Comparison of ENCODE assay signal across 18 cellular contexts in the genomic region with DNA sequence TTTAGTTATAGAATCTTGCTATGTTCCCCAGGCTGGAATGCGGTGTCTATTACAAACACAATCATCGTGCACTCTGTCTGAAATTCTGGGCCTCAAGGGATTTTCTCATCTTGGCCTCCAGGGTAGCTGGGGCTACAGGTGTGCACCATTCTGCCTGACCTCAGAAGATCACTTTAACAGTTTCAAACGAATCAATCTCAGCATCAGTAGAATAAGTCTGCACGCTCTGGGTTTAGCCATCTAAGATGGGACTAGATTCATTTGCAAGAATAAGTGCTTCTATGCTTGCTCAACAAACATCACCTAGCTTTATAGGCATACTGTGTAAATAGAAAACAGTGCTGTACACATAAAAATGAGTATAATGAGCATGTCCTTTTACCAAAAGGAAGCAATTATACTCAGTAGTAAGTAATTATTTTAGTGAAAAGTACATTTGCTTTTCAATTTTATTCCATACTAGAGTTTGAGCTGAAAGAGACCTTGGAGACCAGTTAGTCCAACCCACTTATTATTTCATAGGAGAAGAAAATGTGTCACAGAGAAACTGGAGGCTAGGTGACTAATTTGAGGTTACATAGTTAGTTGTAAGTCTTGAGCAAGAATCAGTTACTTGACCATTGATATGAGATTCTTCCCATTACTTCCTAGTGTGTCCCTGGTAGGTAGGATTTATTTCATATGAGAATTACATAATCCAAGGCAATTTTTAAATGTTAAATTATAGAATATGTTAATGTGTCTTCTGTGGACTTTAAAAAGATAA.
DNase-seq lines count a peak whose midpoint lies in the region; TF ChIP-seq lines count a peak whose summit lies in the region.
"Had no signal": no experiment of that assay in that cellular context is flagged by ENCODE, and none has a peak within 500 bp of the region (broad histone marks: within the 10 kb centered on the region; RNA-seq: fewer than 3 reads in every experiment).

No MANE protein-coding gene starts in this region.

- H3K79me2 ChIP-seq in GM23248 (ENCODE audit: insufficient read depth) = no peaks in the 10 kb centered on the region
- H3K79me2 ChIP-seq in hepatocyte = no peaks in the 10 kb centered on the region
- no peaks in the 10 kb centered on the region for H3K79me2 ChIP-seq in H9 (ENCODE audit: insufficient read depth, low read length)

- no peak overlapping the region for H2BK12ac ChIP-seq in H9 (ENCODE audit: insufficient read length, low read depth, low read length)

- no peak overlapping the region for H2BK5ac ChIP-seq in H9 (ENCODE audit: insufficient read length, low read length)

- H3F3A ChIP-seq in GM23248 (ENCODE audit: insufficient read depth) = no peaks in the 10 kb centered on the region

- H4K8ac ChIP-seq in H9 (replicated peaks; ENCODE audit: insufficient read length, low read depth, low read length) = no peak overlapping the region

- no peaks in the 10 kb centered on the region for H3K4me1 ChIP-seq in GM23248 (ENCODE audit: insufficient read depth)
- no peaks in the 10 kb centered on the region for H3K4me1 ChIP-seq in hepatocyte (ENCODE audit: insufficient read depth)
- H3K4me1 ChIP-seq in H9 (ENCODE audit: insufficient read depth, low read length) = no peaks in the 10 kb centered on the region

- H3K4me3 ChIP-seq in GM23248 (no peak overlapping the region), hepatocyte (peak overlapping the region; percentile 3)
- H3K4me3 ChIP-seq: lung had no signal

- no peak overlapping the region for H3K27ac Mint-ChIP-seq in H9
- H3K27ac Mint-ChIP-seq: CD4-positive, CD25-positive, alpha-beta regulatory T cell; natural killer cell; T-helper 1 cell treated with Interleukin-12 subunit alpha and Interleukin-12 subunit beta and Interleukin-4 antibody, amounts not matched to agents 30 μg/mL and 1 μg/mL, for 36 hours had no signal

- intact Hi-C loops in cardiac septum (cut with DNase I) = no loop called here

- DNase-seq in GM23248 = peak; percentile 6
- peak; percentile 73 to 96 (median 74) for DNase-seq in NCI-H1417 (lab: John Stamatoyannopoulos, UW)
- peak; percentile 77 for DNase-seq in NCI-H774 (lab: John Stamatoyannopoulos, UW)
- no peak for DNase-seq in hepatocyte (ENCODE audit: low spot score)
- DNase-seq in H9 = no peak
- DNase-seq in cardiac septum (ENCODE audit: low spot score) = no peak
- DNase-seq in Ammon's horn (ENCODE audit: low spot score) = no peak
- DNase-seq: activated CD4-positive, alpha-beta T cell treated with anti-CD3 and anti-CD28 coated beads for 1 hour; activated naive CD4-positive, alpha-beta T cell treated with anti-CD3 and anti-CD28 coated beads, Interleukin-2, amount 50 U/mL, for 16 hours; CD4-positive, CD25-positive, alpha-beta regulatory T cell; effector memory CD4-positive, alpha-beta T cell; foreskin melanocyte; KBM-7; natural killer cell; NCI-H446 treated with DMSO at 0.1 percent for 48 hours; RPMI8226 had no signal

- H3K36me3 ChIP-seq in GM23248 (ENCODE audit: low read depth) (no peaks in the 10 kb centered on the region), hepatocyte (replicated peaks; ENCODE audit: insufficient read depth, low read depth) (no peaks in the 10 kb centered on the region)

- H3K79me1 ChIP-seq in H9 (ENCODE audit: insufficient read depth, low read depth, low read length, poor library complexity, severe bottlenecking) = no peaks in the 10 kb centered on the region

- no peaks in the 10 kb centered on the region for H4K20me1 ChIP-seq in GM23248 (ENCODE audit: insufficient read depth)
- H4K20me1 ChIP-seq in hepatocyte (ENCODE audit: insufficient read depth, poor library complexity, severe bottlenecking) = no peaks in the 10 kb centered on the region
- H4K20me1 ChIP-seq in H9 (ENCODE audit: control insufficient read depth, insufficient read depth, insufficient read length) = no peaks in the 10 kb centered on the region

- no peaks in the 10 kb centered on the region for H3K23me2 ChIP-seq in H9 (ENCODE audit: insufficient read length, low read depth, low read length, poor library complexity, severe bottlenecking)

- no peaks in the 10 kb centered on the region for H3K9me2 ChIP-seq in GM23248 (ENCODE audit: insufficient read depth)
- no peaks in the 10 kb centered on the region for H3K9me2 ChIP-seq in hepatocyte (replicated peaks; ENCODE audit: insufficient read depth)

- no peak overlapping the region for H3K4ac ChIP-seq in H9 (ENCODE audit: low read depth, low read length)

- H2AFZ ChIP-seq in GM23248 (no peak overlapping the region), hepatocyte (no peak overlapping the region), H9 (ENCODE audit: low read length) (no peak overlapping the region)

- no peak overlapping the region for H3K9ac ChIP-seq in GM23248
- H3K9ac ChIP-seq in H9 (ENCODE audit: extremely low read depth, insufficient read length, low read length) = no peak overlapping the region

- no peak overlapping the region for H3K18ac ChIP-seq in H9 (ENCODE audit: insufficient read length, low read depth, low read length)

- H3T11ph ChIP-seq in H9 (ENCODE audit: low read length) = no peak overlapping the region

- no peak overlapping the region for H3K23ac ChIP-seq in H9 (ENCODE audit: insufficient read length, low read depth, low read length)

- no peaks in the 10 kb centered on the region for H3K27me3 Mint-ChIP-seq in H9 (ENCODE audit: low read depth)
- H3K27me3 Mint-ChIP-seq: CD4-positive, CD25-positive, alpha-beta regulatory T cell had no signal

- in situ Hi-C loops in GM23248 (cut with MboI) = no loop called here

- TF ChIP-seq CTCF in hepatocyte (IDR thresholded peaks at IDR 0.05; ENCODE audit: poor library complexity) (no peak), H9 (conservative IDR thresholded peaks at IDR 0.05) (no peak)

- no peak overlapping the region for H2AK5ac ChIP-seq in H9 (ENCODE audit: insufficient read length, low read length)

- H3K14ac ChIP-seq in H9 (ENCODE audit: insufficient read depth, low read length) = no peak overlapping the region

- H3K4me1 Mint-ChIP-seq in H9 = no peaks in the 10 kb centered on the region
- H3K4me1 Mint-ChIP-seq: CD4-positive, CD25-positive, alpha-beta regulatory T cell; natural killer cell had no signal

- H3K56ac ChIP-seq in H9 (ENCODE audit: insufficient read length, low read depth, low read length) = no peak overlapping the region

- H2BK120ac ChIP-seq in H9 (ENCODE audit: low read depth, low read length, poor library complexity, severe bottlenecking) = no peak overlapping the region

- H3K4me3 Mint-ChIP-seq in H9 = no peak overlapping the region
- H3K4me3 Mint-ChIP-seq: CD4-positive, CD25-positive, alpha-beta regulatory T cell; natural killer cell; T-helper 1 cell treated with Interleukin-12 subunit alpha and Interleukin-12 subunit beta and Interleukin-4 antibody, amounts not matched to agents 30 μg/mL and 1 μg/mL, for 36 hours had no signal

- no peaks in the 10 kb centered on the region for H3K9me3 ChIP-seq in GM23248 (ENCODE audit: low read depth)
- no peaks in the 10 kb centered on the region for H3K9me3 ChIP-seq in hepatocyte (ENCODE audit: low read depth)
- no peaks in the 10 kb centered on the region for H3K9me3 ChIP-seq in H9 (ENCODE audit: control insufficient read depth, low read depth, low read length)

- H4K5ac ChIP-seq in H9 (ENCODE audit: insufficient read length, low read depth, low read length) = no peak overlapping the region

- H3K27me3 ChIP-seq in GM23248 (replicated peaks; ENCODE audit: insufficient read depth) (no peaks in the 10 kb centered on the region), hepatocyte (no peaks in the 10 kb centered on the region), H9 (ENCODE audit: insufficient read depth, low read length) (no peaks in the 10 kb centered on the region)

- no peaks in the 10 kb centered on the region for H3K36me3 Mint-ChIP-seq in H9 (ENCODE audit: insufficient read depth in 1 of 3, low read depth in 3 of 3)
- H3K36me3 Mint-ChIP-seq: CD4-positive, CD25-positive, alpha-beta regulatory T cell had no signal

- 26 to 30% methylated on average over 4 of the region's 4 CpGs for WGBS in GM23248 (ENCODE audit: low coverage in 1 of 2, low lambda C conversion rate in 2 of 2, missing lambda C conversion rate in 2 of 2), 2 experiments
- WGBS in hepatocyte (ENCODE audit: low lambda C conversion rate, missing lambda C conversion rate) = 74% methylated on average over 4 of the region's 4 CpGs
- WGBS in H9 (ENCODE audit: extremely low coverage, insufficient read length, low lambda C conversion rate) = no CpG with 5 or more reads among the region's 4 CpGs

- H3K27ac ChIP-seq in GM23248 = no peak overlapping the region
- H3K27ac ChIP-seq in hepatocyte = no peak overlapping the region
- no peak overlapping the region for H3K27ac ChIP-seq in H9 (ENCODE audit: insufficient read length, low read depth, low read length)

- no peak overlapping the region for H2BK20ac ChIP-seq in H9 (ENCODE audit: low read depth, low read length, poor library complexity, severe bottlenecking)

- no peak overlapping the region for H2BK15ac ChIP-seq in H9 (ENCODE audit: low read depth, low read length)

- H4K91ac ChIP-seq in H9 (ENCODE audit: insufficient read length, low read depth, low read length) = no peak overlapping the region

- no peak overlapping the region for H3K4me2 ChIP-seq in GM23248 (ENCODE audit: unreplicated experiment)
- no peak overlapping the region for H3K4me2 ChIP-seq in hepatocyte
- no peak overlapping the region for H3K4me2 ChIP-seq in H9 (ENCODE audit: insufficient read depth, insufficient read length, low read length)

- no peaks in the 10 kb centered on the region for H3K9me3 Mint-ChIP-seq in H9

Comparison
In these comparisons a context has a peak if more than half of its experiments do, and no peak if none do; other contexts are left out.
1. DNase-seq: peak in GM23248 (single experiment), NCI-H1417 (3 of 3) and NCI-H774 (single experiment); none in hepatocyte (single experiment), H9 (single experiment), cardiac septum (single experiment) and Ammon's horn (single experiment).